8 cellular contexts compared by ENCODE assay signal in genomic region chr19:33796164-33797100, GRCh38. TPM values are rescaled to one million over a fixed set of nuclear protein-coding genes. Genes with fewer than 3 reads are reported as not detected.
A peak's percentile ranks its signal among the peaks of the same experiment; 100 is the strongest.
DNase-seq lines count a peak whose midpoint lies in the region; ATAC-seq, FAIRE-seq and TF ChIP-seq lines count a peak whose summit lies in the region.

Gene KCTD15, plus strand, starts transcription at chr19:33796870. Its CDS starts 3,585 bp downstream, at chr19:33800455.

- intact Hi-C loops in GM12878 (cut with micrococcal nuclease; ENCODE audit: unreplicated experiment), result no loop called here

- BruUV-seq in GM12878 (replicated peaks; lab: Mats Ljungman, UMichigan), result no TSS peak

- no peaks in the 10 kb centered on the region for H3K79me2 ChIP-seq in GM12878 (ENCODE audit: control insufficient read depth, insufficient read depth, low read length)

- DNase-seq in NCI-H748 (lab: John Stamatoyannopoulos, UW; ENCODE audit: unreplicated experiment) (peak; percentile 81), NCI-H748 treated with DMSO at 0.1 percent for 48 hours (lab: John Stamatoyannopoulos, UW) (no peak), NOMO-1 treated with dmso at 0.1 percent for 144 hours (lab: John Stamatoyannopoulos, UW; ENCODE audit: unreplicated experiment) (peak; percentile 9), GM12878 (ENCODE audit: low read depth, low spot score) (no peak), iPS DF 6.9 (ENCODE audit: low read depth, low spot score) (no peak), retinal pigment epithelial cell (ENCODE audit: low read depth) (no peak)

- no peak for ATAC-seq in GM12878
- ATAC-seq in GM19467 (IDR thresholded peaks at IDR 0.05; ENCODE audit: unreplicated experiment), result no peak
- ATAC-seq in HG02973 (IDR thresholded peaks at IDR 0.05; ENCODE audit: unreplicated experiment), result no peak

- H3K36me3 ChIP-seq in GM12878 (ENCODE audit: control insufficient read depth in 2 of 2, insufficient read depth in 2 of 2, low read length in 1 of 2) (no peaks in the 10 kb centered on the region), iPS DF 6.9 (ENCODE audit: control insufficient read depth, insufficient read depth, low read length) (peaks cover 6% of the 10 kb centered on the region; the same call in 1 of the 2 replicates)

- no peaks in the 10 kb centered on the region for H3K4me1 ChIP-seq in GM12878 (ENCODE audit: control insufficient read depth, insufficient read depth, low read length)
- H3K4me1 ChIP-seq in iPS DF 6.9 (ENCODE audit: control insufficient read depth, insufficient read depth, low read length), result peaks cover 7% of the 10 kb centered on the region

- in situ Hi-C loops in GM12878 (cut with MboI), result loop anchor here (25.0 kb wide), 1 partner anchor 916 kb away; no protein-coding TSS in a partner anchor

- RAD21 ChIA-PET in GM12878 (lab: Charles Lee; ENCODE audit: unreplicated experiment), result no interaction called here

- H3K27ac ChIP-seq in GM12878 (ENCODE audit: control insufficient read depth, insufficient read depth), result no peak within 1 kb of the TSS
- no peak within 1 kb of the TSS for H3K27ac ChIP-seq in iPS DF 6.9 (ENCODE audit: low read length)

- no peak within 1 kb of the TSS for H3K9ac ChIP-seq in GM12878 (ENCODE audit: control insufficient read depth, insufficient read depth, low read length)

- FAIRE-seq in GM12878 (lab: Jason Lieb, UNC), result no peak

- H3K4me2 ChIP-seq in GM12878 (ENCODE audit: control insufficient read depth, insufficient read depth), result peak within 1 kb of the TSS; percentile 74

- SMC1A ChIA-PET in GM12878 (lab: Charles Lee; ENCODE audit: uncharacterized antibody, unreplicated experiment), result no interaction called here

- H4K20me1 ChIP-seq in GM12878 (ENCODE audit: control insufficient read depth, insufficient read depth), result no peaks in the 10 kb centered on the region

- H3K4me3 ChIP-seq in GM12878 (peak within 1 kb of the TSS; percentile 36; the same call in 1 of the 2 replicates), iPS DF 6.9 (ENCODE audit: low read length) (peak within 1 kb of the TSS; percentile 97), retinal pigment epithelial cell (ENCODE audit: low read length) (peak within 1 kb of the TSS; percentile 62)

- POLR2A ChIA-PET in GM12878 (lab: Charles Lee), result no interaction called here

- CTCF ChIA-PET in GM12878 (lab: Yijun Ruan, JAX), result no interaction called here

- peaks cover 3 to 5% of the 10 kb centered on the region in 2 experiments for H3K27me3 ChIP-seq in GM12878 (replicated peaks in 1 of 2; ENCODE audit: control insufficient read depth in 2 of 2, insufficient read depth in 2 of 2, low read length in 1 of 2)
- H3K27me3 ChIP-seq in iPS DF 6.9 (ENCODE audit: control insufficient read depth, insufficient read depth, low read length), result no peaks in the 10 kb centered on the region

- TF ChIP-seq POLR2A in GM12878 (IDR thresholded peaks at IDR 0.05; ENCODE audit: low read depth, low read length), result no peak

- H3K9me3 ChIP-seq in GM12878 (replicated peaks; ENCODE audit: control insufficient read depth, insufficient read depth, low read length) (no peaks in the 10 kb centered on the region), iPS DF 6.9 (ENCODE audit: control insufficient read depth, insufficient read depth, low read length) (no peaks in the 10 kb centered on the region)

- TF ChIP-seq EP300 in GM12878 (IDR thresholded peaks at IDR 0.05; ENCODE audit: borderline replicate concordance in 1 of 2, control insufficient read depth in 1 of 2, low read depth in 2 of 2, low read length in 2 of 2), result no peak

- no peak for TF ChIP-seq RAD21 in GM12878 (IDR thresholded peaks at IDR 0.05; ENCODE audit: insufficient read depth, low read depth, low read length)

- 3% methylated on average over 65 of the region's 125 CpGs for WGBS in GM12878 (ENCODE audit: insufficient coverage, insufficient replicate concordance, low lambda C conversion rate, missing lambda C conversion rate)
- no CpG with 5 or more reads among the region's 125 CpGs for WGBS in iPS DF 6.9 (ENCODE audit: insufficient coverage, insufficient read length)

- H2AFZ ChIP-seq in GM12878 (ENCODE audit: control insufficient read depth, low read depth, low read length), result no peak within 1 kb of the TSS

- TF ChIP-seq CTCF in GM12878 (IDR thresholded peaks at IDR 0.05 in 2 of 3, conservative IDR thresholded peaks at IDR 0.05 in 1 of 3; ENCODE audit: control insufficient read depth in 2 of 3, extremely low read depth in 1 of 3, insufficient read depth in 1 of 3, low read depth in 3 of 3, low read length in 3 of 3), result no peak
- no peak for TF ChIP-seq CTCF in retinal pigment epithelial cell (conservative IDR thresholded peaks at IDR 0.05; ENCODE audit: low read depth, low read length)

TF ChIP-seq in GM12878, 131 proteins besides CTCF, POLR2A, EP300 and RAD21:
- no peak for TF ChIP-seq EED (IDR thresholded peaks at IDR 0.05; ENCODE audit: low read depth)
- no peak for TF ChIP-seq IKZF1 (conservative IDR thresholded peaks at IDR 0.05)
- TF ChIP-seq RB1 (IDR thresholded peaks at IDR 0.05; ENCODE audit: borderline replicate concordance), result no peak
- no peak for TF ChIP-seq NR2C2 (IDR thresholded peaks at IDR 0.05; ENCODE audit: borderline replicate concordance, control insufficient read depth, insufficient read length, low read depth)
- no peak for TF ChIP-seq EGR1 (IDR thresholded peaks at IDR 0.05; ENCODE audit: borderline replicate concordance in 1 of 2, low read depth in 2 of 2, low read length in 2 of 2)
- TF ChIP-seq RBBP5 (conservative IDR thresholded peaks at IDR 0.05), result no peak
- no peak for TF ChIP-seq ZBTB40 (IDR thresholded peaks at IDR 0.05; ENCODE audit: borderline replicate concordance)
- TF ChIP-seq BCL11A (IDR thresholded peaks at IDR 0.05; ENCODE audit: low read depth, low read length), result no peak
- TF ChIP-seq TARDBP (IDR thresholded peaks at IDR 0.05; ENCODE audit: borderline replicate concordance), result no peak
- no peak for TF ChIP-seq SMAD5 (IDR thresholded peaks at IDR 0.05; ENCODE audit: low read depth)
- no peak for TF ChIP-seq ZNF274 (IDR thresholded peaks at IDR 0.05; ENCODE audit: insufficient read depth, insufficient read length)
- TF ChIP-seq SMC3 (IDR thresholded peaks at IDR 0.05; ENCODE audit: borderline replicate concordance, low read length), result no peak
- TF ChIP-seq MEF2A (IDR thresholded peaks at IDR 0.05; ENCODE audit: insufficient read depth, low read depth, low read length), result no peak
- TF ChIP-seq HDAC2 (IDR thresholded peaks at IDR 0.05), result no peak
- TF ChIP-seq TCF7 (IDR thresholded peaks at IDR 0.05; ENCODE audit: borderline replicate concordance), result no peak

RNA-seq across cellular contexts. Expression of gene KCTD15, which starts in this region (rescaled TPM):
- not detected in 2 replicates for total RNA-seq in GM12878 (2013; cell fraction: nucleolus; rRNA removed)
- not detected in 2 replicates for total RNA-seq in GM12878 (2014; rRNA removed)
- total RNA-seq in GM12878 (2014; rRNA removed; fragmentation: Illumina TruSeq; extraction: Trizol), result not detected in 2 replicates
- total RNA-seq in GM12878 (2021), result 0.11 TPM in 1 of 2 replicates, not detected in the other
- polyA plus RNA-seq in GM12878 (2011; ENCODE audit: low read depth), result not detected
- not detected in 2 replicates for polyA plus RNA-seq in GM12878 (2011; rRNA removed)
- 0.01 and 0.13 TPM in 2 replicates for polyA plus RNA-seq in GM12878 (2011; cell fraction: cytosol; rRNA removed)
- polyA plus RNA-seq in GM12878 (2011; cell fraction: nucleus; rRNA removed), result 0.16 and 0.18 TPM in 2 replicates
- polyA plus RNA-seq in GM12878 (2012), result not detected in 2 replicates
- polyA plus RNA-seq in GM12878 (2014; fragmentation: Illumina TruSeq; extraction: Trizol), result not detected in 2 replicates
- polyA plus RNA-seq in GM12878 (2014; fragmentation: Nextera tagmentation; extraction: Ambion mirVana), result not detected
- polyA plus RNA-seq in GM12878 (2014; rRNA removed), result not detected in 2 replicates
- polyA plus RNA-seq in GM12878 (2016; fragmentation: Nextera tagmentation; extraction: Ambion mirVana), result not detected
- 0.41 TPM in 1 of 2 replicates, not detected in the other for polyA minus RNA-seq in GM12878 (2011; rRNA and poly(A)+ RNA removed)
- polyA minus RNA-seq in GM12878 (2011; cell fraction: cytosol; rRNA and poly(A)+ RNA removed), result 1.6 TPM in 1 of 2 replicates, not detected in the other
- not detected in 2 replicates for polyA minus RNA-seq in GM12878 (2011; cell fraction: nucleus; rRNA and poly(A)+ RNA removed)

Comparison
In these comparisons a context has a peak if more than half of its experiments do, and no peak if none do; other contexts are left out.
1. DNase-seq: peak in NCI-H748 (single experiment) and NOMO-1 treated with dmso at 0.1 percent for 144 hours (single experiment); none in NCI-H748 treated with DMSO at 0.1 percent for 48 hours (single experiment), GM12878 (single experiment), iPS DF 6.9 (single experiment) and retinal pigment epithelial cell (single experiment).
2. H3K4me3 ChIP-seq: peak in every context shown above with its lines; median percentile 97 in iPS DF 6.9; 62 in retinal pigment epithelial cell; 36 in GM12878.